In genomic region chr6:14639983-14640599, GRCh38 we compare ENCODE assay signal across 16 cellular contexts.
A peak's percentile ranks its signal among the peaks of the same experiment; 100 is the strongest.
DNase-seq lines count a peak whose midpoint lies in the region; ATAC-seq and TF ChIP-seq lines count a peak whose summit lies in the region.
"Had no signal": no experiment of that assay in that cellular context is flagged by ENCODE, and none has a peak within 500 bp of the region (broad histone marks: within the 10 kb centered on the region; RNA-seq: fewer than 3 reads in every experiment).

No MANE protein-coding gene starts in this region.

- no peak overlapping the region for H3T11ph ChIP-seq in H9 (ENCODE audit: low read length)

- DNase-seq in H9 (peak; percentile 81), WERI-Rb-1 (no peak), memory B cell (ENCODE audit: low spot score in 2 of 2) (no peak), epidermal melanocyte (ENCODE audit: insufficient read length, low spot score) (no peak), NCI-H146 treated with DMSO at 0.1 percent for 48 hours (lab: John Stamatoyannopoulos, UW; ENCODE audit: unreplicated experiment) (no peak), BE2C (no peak)
- no peak for DNase-seq in activated CD4-positive, alpha-beta T cell treated with anti-CD3 and anti-CD28 coated beads, Interleukin-2, amount 10 ng/mL, durations not matched to agents 7 days and 5 days
- DNase-seq: activated gamma-delta T cell; Calu3; mammary epithelial cell; NCI-H2081; stimulated activated CD4-positive, alpha-beta T cell treated with anti-CD3 and anti-CD28 coated beads, Interleukin-2, amount 100 ng/mL, for 48 hours had no signal

- TF ChIP-seq CTCF in H9 (conservative IDR thresholded peaks at IDR 0.05) (no peak), WERI-Rb-1 (IDR thresholded peaks at IDR 0.05; ENCODE audit: low read depth, low read length) (no peak), BE2C (IDR thresholded peaks at IDR 0.05; ENCODE audit: low read depth, low read length) (no peak)

- no peaks in the 10 kb centered on the region for H3K79me1 ChIP-seq in H9 (ENCODE audit: insufficient read depth, low read depth, low read length, poor library complexity, severe bottlenecking)

- no peaks in the 10 kb centered on the region for H3K79me2 ChIP-seq in H9 (ENCODE audit: insufficient read depth, low read length)

- H3K36me3 Mint-ChIP-seq in H9 (ENCODE audit: insufficient read depth in 1 of 3, low read depth in 3 of 3) (no peaks in the 10 kb centered on the region; a peak in 1 of 7 replicates), memory B cell (no peaks in the 10 kb centered on the region)
- H3K36me3 Mint-ChIP-seq in activated CD4-positive, alpha-beta T cell treated with anti-CD3 and anti-CD28 coated beads, Interleukin-2, amount 10 ng/mL, durations not matched to agents 7 days and 5 days (ENCODE audit: low read depth), result peaks cover 6% of the 10 kb centered on the region

- peaks cover 82% of the 10 kb centered on the region for H3K4me1 ChIP-seq in BLaER1
- peaks cover 34% of the 10 kb centered on the region; the same call in 1 of the 2 replicates for H3K4me1 ChIP-seq in H9 (ENCODE audit: insufficient read depth, low read length)
- H3K4me1 ChIP-seq in BE2C, result peaks cover 15% of the 10 kb centered on the region

- WGBS in H9 (ENCODE audit: extremely low coverage, insufficient read length, low lambda C conversion rate), result no CpG with 5 or more reads among the region's 12 CpGs

- no peak overlapping the region for H4K8ac ChIP-seq in H9 (replicated peaks; ENCODE audit: insufficient read length, low read depth, low read length)

- no peak overlapping the region for H4K91ac ChIP-seq in H9 (ENCODE audit: insufficient read length, low read depth, low read length)

- H3K27me3 Mint-ChIP-seq in H9 (ENCODE audit: low read depth) (no peaks in the 10 kb centered on the region), memory B cell (no peaks in the 10 kb centered on the region)
- no peaks in the 10 kb centered on the region for H3K27me3 Mint-ChIP-seq in activated CD4-positive, alpha-beta T cell treated with anti-CD3 and anti-CD28 coated beads, Interleukin-2, amount 10 ng/mL, durations not matched to agents 7 days and 5 days

- no peaks in the 10 kb centered on the region for H3K27me3 ChIP-seq in BLaER1
- H3K27me3 ChIP-seq in H9 (ENCODE audit: insufficient read depth, low read length), result no peaks in the 10 kb centered on the region
- H3K27me3 ChIP-seq in WERI-Rb-1 (ENCODE audit: insufficient read depth, low read depth, severe bottlenecking), result no peaks in the 10 kb centered on the region
- no peaks in the 10 kb centered on the region for H3K27me3 ChIP-seq in BE2C

- no peak overlapping the region for H2BK12ac ChIP-seq in H9 (ENCODE audit: insufficient read length, low read depth, low read length)

- H3K9me3 ChIP-seq in BLaER1 (no peaks in the 10 kb centered on the region), H9 (ENCODE audit: control insufficient read depth, low read depth, low read length) (no peaks in the 10 kb centered on the region), WERI-Rb-1 (ENCODE audit: severe bottlenecking) (no peaks in the 10 kb centered on the region), BE2C (no peaks in the 10 kb centered on the region)
- H3K9me3 ChIP-seq: thoracic aorta had no signal

- H2AK5ac ChIP-seq in H9 (ENCODE audit: insufficient read length, low read length), result no peak overlapping the region

- no peak overlapping the region for H2BK20ac ChIP-seq in H9 (ENCODE audit: low read depth, low read length, poor library complexity, severe bottlenecking)

- no peaks in the 10 kb centered on the region for H3K36me3 ChIP-seq in BLaER1
- no peaks in the 10 kb centered on the region for H3K36me3 ChIP-seq in WERI-Rb-1
- no peaks in the 10 kb centered on the region for H3K36me3 ChIP-seq in BE2C
- H3K36me3 ChIP-seq: thoracic aorta had no signal

- H3K9ac ChIP-seq in BLaER1, result peak overlapping the region; percentile 74
- no peak overlapping the region for H3K9ac ChIP-seq in H9 (ENCODE audit: extremely low read depth, insufficient read length, low read length)

- H2AFZ ChIP-seq in H9 (ENCODE audit: low read length), result no peak overlapping the region

- CTCF ChIA-PET in activated CD4-positive, alpha-beta T cell treated with anti-CD3 and anti-CD28 coated beads, Interleukin-2, amount 10 ng/mL, durations not matched to agents 7 days and 5 days (lab: Charles Lee), result interaction anchor here (0.6 kb wide), 1 partner anchor 325 kb away, joined by 3 read pairs; no protein-coding TSS in a partner anchor

- H3K23ac ChIP-seq in H9 (ENCODE audit: insufficient read length, low read depth, low read length), result no peak overlapping the region

- no peak overlapping the region for H2BK120ac ChIP-seq in H9 (ENCODE audit: low read depth, low read length, poor library complexity, severe bottlenecking)

- H3K27ac Mint-ChIP-seq in H9 (peak overlapping the region; percentile 35 to 98 (median 78)), memory B cell (peak overlapping the region; percentile 95)
- no peak overlapping the region for H3K27ac Mint-ChIP-seq in activated CD4-positive, alpha-beta T cell treated with anti-CD3 and anti-CD28 coated beads, Interleukin-2, amount 10 ng/mL, durations not matched to agents 7 days and 5 days

- H3K4ac ChIP-seq in H9 (ENCODE audit: low read depth, low read length), result no peak overlapping the region

- no peak overlapping the region for H3K56ac ChIP-seq in H9 (ENCODE audit: insufficient read length, low read depth, low read length)

- H2BK15ac ChIP-seq in H9 (ENCODE audit: low read depth, low read length), result no peak overlapping the region

- H4K5ac ChIP-seq in H9 (ENCODE audit: insufficient read length, low read depth, low read length), result no peak overlapping the region

- H3K4me1 Mint-ChIP-seq in H9 (peaks cover 59 to 68% of the 10 kb centered on the region in 2 experiments), memory B cell (peaks cover 54% of the 10 kb centered on the region)
- H3K4me1 Mint-ChIP-seq in activated CD4-positive, alpha-beta T cell treated with anti-CD3 and anti-CD28 coated beads, Interleukin-2, amount 10 ng/mL, durations not matched to agents 7 days and 5 days, result peaks cover 53% of the 10 kb centered on the region

- H3K9me3 Mint-ChIP-seq in H9, result no peaks in the 10 kb centered on the region
- no peaks in the 10 kb centered on the region for H3K9me3 Mint-ChIP-seq in memory B cell
- peaks cover 1% of the 10 kb centered on the region for H3K9me3 Mint-ChIP-seq in activated CD4-positive, alpha-beta T cell treated with anti-CD3 and anti-CD28 coated beads, Interleukin-2, amount 10 ng/mL, durations not matched to agents 7 days and 5 days

- H3K27ac ChIP-seq in BLaER1 (peak overlapping the region; percentile 87), H9 (ENCODE audit: insufficient read length, low read depth, low read length) (peak overlapping the region; percentile 73), WERI-Rb-1 (peak overlapping the region; percentile 59)
- H3K27ac ChIP-seq: thoracic aorta had no signal

- peak overlapping the region; percentile 86 for H3K4me2 ChIP-seq in BLaER1
- peak overlapping the region; percentile 20 for H3K4me2 ChIP-seq in H9 (ENCODE audit: insufficient read depth, insufficient read length, low read length)

- no peaks in the 10 kb centered on the region for H4K20me1 ChIP-seq in BLaER1
- H4K20me1 ChIP-seq in H9 (ENCODE audit: control insufficient read depth, insufficient read depth, insufficient read length), result no peaks in the 10 kb centered on the region

- no peak for ATAC-seq in memory B cell (ENCODE audit: low read depth)
- ATAC-seq: HCT116, sciatic nerve had no signal

- no peaks in the 10 kb centered on the region for H3K23me2 ChIP-seq in H9 (ENCODE audit: insufficient read length, low read depth, low read length, poor library complexity, severe bottlenecking)

- H3K18ac ChIP-seq in H9 (ENCODE audit: insufficient read length, low read depth, low read length), result no peak overlapping the region

- no peak overlapping the region for H2BK5ac ChIP-seq in H9 (ENCODE audit: insufficient read length, low read length)

- H3K4me3 Mint-ChIP-seq in H9 (peak overlapping the region; percentile 7 to 53; a peak in 4 of 5 replicates), memory B cell (peak overlapping the region; percentile 11)
- no peak overlapping the region for H3K4me3 Mint-ChIP-seq in activated CD4-positive, alpha-beta T cell treated with anti-CD3 and anti-CD28 coated beads, Interleukin-2, amount 10 ng/mL, durations not matched to agents 7 days and 5 days

- no peak overlapping the region for H3K14ac ChIP-seq in H9 (ENCODE audit: insufficient read depth, low read length)

- peak overlapping the region; percentile 56; the same call in 1 of the 2 replicates for H3K4me3 ChIP-seq in BLaER1
- peak overlapping the region; percentile 45 for H3K4me3 ChIP-seq in WERI-Rb-1 (ENCODE audit: low read depth, low read length)
- H3K4me3 ChIP-seq in BE2C (ENCODE audit: low read depth, low read length), result no peak overlapping the region

- POLR2A ChIA-PET in activated CD4-positive, alpha-beta T cell treated with anti-CD3 and anti-CD28 coated beads, Interleukin-2, amount 10 ng/mL, durations not matched to agents 7 days and 5 days (lab: Charles Lee), result no interaction called here
